Comparison of ENCODE assay signal across 13 cellular contexts in the genomic region with DNA sequence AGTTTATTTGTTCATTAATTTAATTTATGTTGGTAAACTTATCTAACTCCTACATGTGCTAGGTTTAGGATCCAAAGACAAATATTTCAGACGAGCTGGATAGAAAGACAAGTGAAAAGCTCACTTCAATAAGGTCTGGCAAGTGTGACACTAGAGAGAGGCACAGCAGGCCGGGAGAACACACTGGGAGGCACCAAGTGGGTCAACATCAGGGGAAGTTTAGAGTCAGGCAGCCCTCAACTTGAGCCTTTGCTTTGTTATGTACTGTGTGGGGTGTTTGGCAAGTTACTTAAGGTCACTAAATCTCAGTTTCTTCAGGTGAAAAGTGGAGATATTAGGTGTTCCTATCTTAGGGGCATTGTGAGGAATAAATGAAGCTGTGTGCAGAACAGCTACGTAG.
DNase-seq lines count a peak whose midpoint lies in the region; ATAC-seq and TF ChIP-seq lines count a peak whose summit lies in the region.
"Had no signal": no experiment of that assay in that cellular context is flagged by ENCODE, and none has a peak within 500 bp of the region (broad histone marks: within the 10 kb centered on the region; RNA-seq: fewer than 3 reads in every experiment).

No MANE protein-coding gene starts in this region.

- CTCF ChIA-PET in Panc1 (lab: Charles Lee) = no interaction called here

- H3K4me1 ChIP-seq in Panc1 (ENCODE audit: control insufficient read depth, insufficient read depth, low read length) = no peaks in the 10 kb centered on the region
- H3K4me1 ChIP-seq in endodermal cell (ENCODE audit: control insufficient read depth, insufficient read depth, low read length) = no peaks in the 10 kb centered on the region
- peaks cover 46% of the 10 kb centered on the region for H3K4me1 ChIP-seq in skeletal muscle satellite cell (ENCODE audit: control insufficient read depth, insufficient read depth, low read length)

- H3K4me1 Mint-ChIP-seq in endodermal cell = peaks cover 5% of the 10 kb centered on the region
- H3K4me1 Mint-ChIP-seq in activated T-cell treated with anti-CD3 and anti-CD28 coated beads, Interleukin-2, amount 50 U/mL, for 24 hours (ENCODE audit: low read depth) = peaks cover 21% of the 10 kb centered on the region
- peaks cover 4% of the 10 kb centered on the region for H3K4me1 Mint-ChIP-seq in progenitor cell of endocrine pancreas (ENCODE audit: low read depth)
- H3K4me1 Mint-ChIP-seq: B cell had no signal

- no peak overlapping the region for H3K4me3 Mint-ChIP-seq in endodermal cell
- no peak overlapping the region for H3K4me3 Mint-ChIP-seq in activated T-cell treated with anti-CD3 and anti-CD28 coated beads, Interleukin-2, amount 50 U/mL, for 24 hours
- no peak overlapping the region for H3K4me3 Mint-ChIP-seq in progenitor cell of endocrine pancreas (ENCODE audit: low read depth)
- H3K4me3 Mint-ChIP-seq: B cell; CD4-positive, alpha-beta T cell had no signal

- peak overlapping the region; percentile 50; the same call in 1 of the 2 replicates for H3K27ac ChIP-seq in Panc1 (ENCODE audit: low read length)
- H3K27ac ChIP-seq in endodermal cell (ENCODE audit: low read depth, low read length) = no peak overlapping the region

- H3K36me3 Mint-ChIP-seq in endodermal cell (ENCODE audit: low read depth) (no peaks in the 10 kb centered on the region), progenitor cell of endocrine pancreas (ENCODE audit: insufficient read depth) (no peaks in the 10 kb centered on the region)
- no peaks in the 10 kb centered on the region for H3K36me3 Mint-ChIP-seq in activated T-cell treated with anti-CD3 and anti-CD28 coated beads, Interleukin-2, amount 50 U/mL, for 24 hours (ENCODE audit: low read depth)

- H3K27me3 ChIP-seq in H7 (ENCODE audit: control insufficient read depth, insufficient read depth, low read length) (no peaks in the 10 kb centered on the region), Panc1 (ENCODE audit: control insufficient read depth, insufficient read depth, low read length) (no peaks in the 10 kb centered on the region), endodermal cell (ENCODE audit: control insufficient read depth, insufficient read depth, low read length, poor library complexity, severe bottlenecking) (no peaks in the 10 kb centered on the region), skeletal muscle satellite cell (ENCODE audit: control insufficient read depth, insufficient read depth, low read length) (no peaks in the 10 kb centered on the region)

- H3K4me3 ChIP-seq in H7 (ENCODE audit: insufficient read depth, low read depth, low read length) = no peak overlapping the region
- H3K4me3 ChIP-seq in Panc1 (ENCODE audit: low read depth in 2 of 2, low read length in 2 of 2) = no peak overlapping the region
- no peak overlapping the region for H3K4me3 ChIP-seq in endodermal cell (ENCODE audit: low read length)
- no peak overlapping the region for H3K4me3 ChIP-seq in skeletal muscle satellite cell (ENCODE audit: low read length)

- no peak for TF ChIP-seq CTCF in Panc1 (IDR thresholded peaks at IDR 0.05)
- no peak for TF ChIP-seq CTCF in endodermal cell (conservative IDR thresholded peaks at IDR 0.05)
- TF ChIP-seq CTCF in progenitor cell of endocrine pancreas (IDR thresholded peaks at IDR 0.05; ENCODE audit: unreplicated experiment) = no peak

- H3K9me3 ChIP-seq in Panc1 (ENCODE audit: control insufficient read depth, insufficient read depth, low read depth, low read length) (no peaks in the 10 kb centered on the region), endodermal cell (ENCODE audit: control insufficient read depth, low read length) (no peaks in the 10 kb centered on the region), skeletal muscle satellite cell (replicated peaks; ENCODE audit: low read length) (no peaks in the 10 kb centered on the region)

- H3K4me2 ChIP-seq in skeletal muscle satellite cell (ENCODE audit: low read length) = no peak overlapping the region

- H3K9me3 Mint-ChIP-seq in endodermal cell = no peaks in the 10 kb centered on the region
- peaks cover 3% of the 10 kb centered on the region for H3K9me3 Mint-ChIP-seq in activated T-cell treated with anti-CD3 and anti-CD28 coated beads, Interleukin-2, amount 50 U/mL, for 24 hours
- peaks cover 18% of the 10 kb centered on the region for H3K9me3 Mint-ChIP-seq in progenitor cell of endocrine pancreas (ENCODE audit: low read depth)
- H3K9me3 Mint-ChIP-seq: CD4-positive, alpha-beta T cell had no signal

- DNase-seq in H7 = peak; percentile 1
- DNase-seq in Panc1 (ENCODE audit: low read depth, low spot score) = no peak
- DNase-seq in endodermal cell = peak; percentile 44
- no peak for DNase-seq in activated T-cell treated with anti-CD3 and anti-CD28 coated beads, Interleukin-2, amount 50 U/mL, for 24 hours
- no peak for DNase-seq in progenitor cell of endocrine pancreas (ENCODE audit: low spot score, unreplicated experiment)
- DNase-seq: C1 segment of cervical spinal cord; Calu3; CD4-positive, alpha-beta T cell; DMS 273 treated with DMSO at 0.1 percent for 48 hours; HCEC 1CT had no signal

- BruUV-seq in Panc1 (replicated peaks; lab: Mats Ljungman, UMichigan) = no TSS peak

- ATAC-seq in Panc1 (no peak), GM18873 (IDR thresholded peaks at IDR 0.05; ENCODE audit: low FRiP score, unreplicated experiment) (no peak)

- H3K36me3 ChIP-seq in H7 (replicated peaks; ENCODE audit: control insufficient read depth, insufficient read depth, low read length) = no peaks in the 10 kb centered on the region
- H3K36me3 ChIP-seq in Panc1 (ENCODE audit: control insufficient read depth, insufficient read depth, low read length) = no peaks in the 10 kb centered on the region
- H3K36me3 ChIP-seq in endodermal cell (ENCODE audit: control insufficient read depth, insufficient read depth, low read length) = no peaks in the 10 kb centered on the region
- H3K36me3 ChIP-seq in skeletal muscle satellite cell (ENCODE audit: insufficient read depth, low read length) = no peaks in the 10 kb centered on the region

- H3K27me3 Mint-ChIP-seq in endodermal cell (ENCODE audit: insufficient read depth) (no peaks in the 10 kb centered on the region), progenitor cell of endocrine pancreas (no peaks in the 10 kb centered on the region)
- peaks cover 11% of the 10 kb centered on the region for H3K27me3 Mint-ChIP-seq in activated T-cell treated with anti-CD3 and anti-CD28 coated beads, Interleukin-2, amount 50 U/mL, for 24 hours
- H3K27me3 Mint-ChIP-seq: B cell had no signal

- 82 to 84% methylated on average over 3 of the region's 3 CpGs for WGBS in endodermal cell (ENCODE audit: insufficient coverage in 1 of 2, insufficient read length in 1 of 2), 2 experiments

- H3K27ac Mint-ChIP-seq in endodermal cell (peak overlapping the region; percentile 27), progenitor cell of endocrine pancreas (no peak overlapping the region)
- H3K27ac Mint-ChIP-seq in activated T-cell treated with anti-CD3 and anti-CD28 coated beads, Interleukin-2, amount 50 U/mL, for 24 hours = no peak overlapping the region
- H3K27ac Mint-ChIP-seq: B cell; CD4-positive, alpha-beta T cell had no signal

- POLR2A ChIA-PET in Panc1 (lab: Charles Lee) = no interaction called here

- in situ Hi-C loops in Panc1 (cut with HindIII; ENCODE audit: low pct_unique_long_range_greater_than_20kb, low sequenced_read_pairs) = no loop called here

- H3K9ac ChIP-seq in endodermal cell (ENCODE audit: extremely low read depth, low read length, poor library complexity, severe bottlenecking) = no peak overlapping the region
- peak overlapping the region; percentile 18 for H3K9ac ChIP-seq in skeletal muscle satellite cell (ENCODE audit: low read depth, low read length)

- intact Hi-C loops in Panc1 (cut with micrococcal nuclease; ENCODE audit: unreplicated experiment) = no loop called here

Comparison
In these comparisons a context has a peak if more than half of its experiments do, and no peak if none do; other contexts are left out.
1. DNase-seq: peak in H7 (single experiment) and endodermal cell (single experiment); none in Panc1 (single experiment), activated T-cell treated with anti-CD3 and anti-CD28 coated beads, Interleukin-2, amount 50 U/mL, for 24 hours (single experiment) and progenitor cell of endocrine pancreas (single experiment).